In the genomic region with DNA sequence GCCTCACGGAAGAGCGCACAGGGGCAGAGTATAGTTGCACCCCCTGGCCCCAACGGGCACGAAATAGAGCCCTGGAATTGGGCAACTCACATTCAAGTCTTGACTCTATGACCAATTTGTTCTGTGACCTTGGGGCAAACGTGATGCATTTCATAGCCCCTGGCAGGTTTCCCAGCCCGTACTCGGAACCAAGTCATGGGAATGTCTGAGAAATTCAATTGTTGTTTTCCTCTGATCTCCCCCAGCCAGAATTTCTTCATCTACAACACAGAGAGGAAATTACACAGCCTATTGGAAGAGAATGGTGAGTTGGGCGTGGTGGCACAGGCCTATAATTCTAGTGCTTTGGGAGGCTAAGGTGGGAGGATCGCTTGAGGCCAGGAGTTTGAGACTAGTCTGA, we compare ENCODE assay signal across 15 cellular contexts.
"Had no signal": no experiment of that assay in that cellular context is flagged by ENCODE, and none has a peak within 500 bp of the region (broad histone marks: within the 10 kb centered on the region; RNA-seq: fewer than 3 reads in every experiment).

No MANE protein-coding gene starts in this region.

- H3K79me2 ChIP-seq: parathyroid adenoma had no signal

- H3K4me1 ChIP-seq: heart left ventricle had no signal

- H3K27ac Mint-ChIP-seq: activated CD4-positive, alpha-beta T cell treated with anti-CD3 and anti-CD28 coated beads for 36 hours; activated CD8-positive, alpha-beta T cell treated with anti-CD3 and anti-CD28 coated beads for 36 hours; activated T-cell treated with anti-CD3 and anti-CD28 coated beads, Interleukin-2, amount 50 U/mL, for 72 hours; mesothelial cell of epicardium had no signal

- ATAC-seq: activated CD4-positive, alpha-beta T cell treated with anti-CD3 and anti-CD28 coated beads for 36 hours; activated CD8-positive, alpha-beta T cell treated with anti-CD3 and anti-CD28 coated beads for 36 hours; activated T-cell treated with anti-CD3 and anti-CD28 coated beads, Interleukin-2, amount 50 U/mL, for 72 hours; heart left ventricle; right cardiac atrium had no signal

- H3K9ac ChIP-seq: parathyroid adenoma had no signal

- H3K4me1 Mint-ChIP-seq: activated CD4-positive, alpha-beta T cell treated with anti-CD3 and anti-CD28 coated beads for 36 hours; mesothelial cell of epicardium had no signal

- DNase-seq: activated CD4-positive, alpha-beta T cell treated with anti-CD3 and anti-CD28 coated beads for 36 hours; activated CD8-positive, alpha-beta memory T cell treated with anti-CD3 and anti-CD28 coated beads, Interleukin-2, amount 50 U/mL, for 4 hours; activated CD8-positive, alpha-beta T cell treated with anti-CD3 and anti-CD28 coated beads for 36 hours; activated naive CD4-positive, alpha-beta T cell; activated T-cell treated with anti-CD3 and anti-CD28 coated beads, Interleukin-2, amount 50 U/mL, for 72 hours; caudate nucleus; foreskin melanocyte; heart left ventricle; right cardiac atrium; T-helper 1 cell had no signal

- H2AFZ ChIP-seq: parathyroid adenoma had no signal

- H3K36me3 ChIP-seq: heart left ventricle had no signal

- H3K4me3 Mint-ChIP-seq: activated CD4-positive, alpha-beta T cell treated with anti-CD3 and anti-CD28 coated beads for 36 hours; activated CD8-positive, alpha-beta T cell treated with anti-CD3 and anti-CD28 coated beads for 36 hours; activated T-cell treated with anti-CD3 and anti-CD28 coated beads, Interleukin-2, amount 50 U/mL, for 72 hours; mesothelial cell of epicardium had no signal

- H3K4me3 ChIP-seq: coronary artery, heart left ventricle, smooth muscle cell had no signal

- H3K4me2 ChIP-seq: smooth muscle cell had no signal

- H3K9me3 Mint-ChIP-seq: activated CD8-positive, alpha-beta T cell treated with anti-CD3 and anti-CD28 coated beads for 36 hours; activated T-cell treated with anti-CD3 and anti-CD28 coated beads, Interleukin-2, amount 50 U/mL, for 72 hours had no signal

- H3K27ac ChIP-seq: coronary artery, heart left ventricle, parathyroid adenoma, VCaP had no signal

- H3K36me3 Mint-ChIP-seq: mesothelial cell of epicardium had no signal
